ENCODE assay signal across 9 cellular contexts in the genomic region with DNA sequence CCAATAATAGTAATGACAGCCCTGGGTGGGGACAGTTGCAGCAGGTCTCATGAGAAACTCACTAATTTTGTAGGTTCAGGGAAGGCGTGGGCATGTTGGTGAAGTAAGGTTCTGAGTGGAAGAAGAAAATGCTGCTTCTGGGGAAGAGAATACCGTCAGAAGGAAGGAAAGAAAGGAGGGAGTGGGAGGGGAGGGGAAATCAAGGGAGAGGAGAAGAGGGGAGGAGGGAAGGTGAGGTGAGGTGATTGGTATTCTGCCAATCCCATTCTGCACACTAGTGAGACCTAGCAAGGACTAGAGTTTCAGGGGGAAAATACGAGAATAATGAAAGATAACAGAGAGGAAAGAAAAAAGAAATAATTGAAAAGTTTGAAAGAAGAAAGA. TPM values are rescaled to one million over a fixed set of nuclear protein-coding genes. Genes with fewer than 3 reads are reported as not detected.
DNase-seq lines count a peak whose midpoint lies in the region; ATAC-seq and TF ChIP-seq lines count a peak whose summit lies in the region.
"Had no signal": no experiment of that assay in that cellular context is flagged by ENCODE, and none has a peak within 500 bp of the region (broad histone marks: within the 10 kb centered on the region; RNA-seq: fewer than 3 reads in every experiment).

No MANE protein-coding gene starts in this region.

- TF ChIP-seq POLR2A in HCT116 (IDR thresholded peaks at IDR 0.05; ENCODE audit: borderline replicate concordance, extremely low read depth, insufficient read depth, insufficient read length) (no peak), lower leg skin (IDR thresholded peaks at IDR 0.05) (no peak)

- 14 to 29% methylated on average over 3 of the region's 3 CpGs for WGBS in lower leg skin, 2 donors
- 15% methylated on average over 3 of the region's 3 CpGs for WGBS in urinary bladder

- H3K4me1 ChIP-seq in HCT116 (ENCODE audit: control insufficient read depth in 1 of 2, insufficient read depth in 2 of 2, low read length in 2 of 2) (peaks cover 12 to 23% of the 10 kb centered on the region in 2 experiments), urinary bladder (ENCODE audit: insufficient read depth) (no peaks in the 10 kb centered on the region)

- H3K4me2 ChIP-seq in HCT116 (ENCODE audit: low read length): peak overlapping the region; percentile 97

- ATAC-seq in HCT116 (no peak), GM19397 (IDR thresholded peaks at IDR 0.05; ENCODE audit: unreplicated experiment) (no peak), GM18873 (IDR thresholded peaks at IDR 0.05; ENCODE audit: low FRiP score, unreplicated experiment) (no peak)

- POLR2A ChIA-PET in HCT116 (lab: Charles Lee): no interaction called here

- CTCF ChIA-PET in HCT116 (lab: Charles Lee): interaction anchor here (1.2 to 2.1 kb wide), 4 partner anchors 99 to 325 kb away, joined by 3 to 11 read pairs (median 4); partner anchors contain the start of gene ALDH9A1

- DNase-seq in ACHN (peak; percentile 13), HCT116 (ENCODE audit: low read depth, low spot score) (no peak), astrocyte of the cerebellum (ENCODE audit: low read depth) (no peak), lower leg skin (ENCODE audit: low spot score in 2 of 2) (no peak), HCEC 1CT (no peak)

- H3K27me3 ChIP-seq in HCT116 (ENCODE audit: insufficient read depth, low read length): peaks cover 11% of the 10 kb centered on the region

- H3K27ac ChIP-seq in HCT116 (ENCODE audit: low read depth, low read length) (peak overlapping the region; percentile 53), urinary bladder (ENCODE audit: low read depth) (no peak overlapping the region)

- no TSS peak for BruUV-seq in HCT116 (replicated peaks; lab: Mats Ljungman, UMichigan)

- TF ChIP-seq CTCF in HCT116 (IDR thresholded peaks at IDR 0.05 in 2 of 3, conservative IDR thresholded peaks at IDR 0.05 in 1 of 3; ENCODE audit: borderline replicate concordance in 1 of 3, insufficient read depth in 1 of 3, low read depth in 2 of 3, low read length in 2 of 3) (no peak), astrocyte of the cerebellum (IDR thresholded peaks at IDR 0.05; ENCODE audit: low read depth, low read length, missing control alignments) (no peak), lower leg skin (IDR thresholded peaks at IDR 0.05) (no peak)

- H3K9me2 ChIP-seq in HCT116 (ENCODE audit: insufficient read depth): no peaks in the 10 kb centered on the region

- H4K20me1 ChIP-seq in HCT116 (ENCODE audit: insufficient read depth): no peaks in the 10 kb centered on the region

- H3K36me3 ChIP-seq in HCT116 (ENCODE audit: control insufficient read depth in 1 of 2, insufficient read depth in 2 of 2, low read length in 2 of 2): no peaks in the 10 kb centered on the region
- H3K36me3 ChIP-seq in urinary bladder (ENCODE audit: insufficient read depth): no peaks in the 10 kb centered on the region

- intact Hi-C loops in HCT116 (cut with micrococcal nuclease) (loop anchor here (10.0 kb wide), 2 partner anchors 484 to 836 kb away; no protein-coding TSS in a partner anchor), lower leg skin (cut with DNase I; ENCODE audit: low total_unique reads) (loop anchor here (10.0 kb wide), 1 partner anchor 344 kb away; no protein-coding TSS in a partner anchor)

- no peaks in the 10 kb centered on the region for H3K9me3 ChIP-seq in HCT116 (ENCODE audit: control insufficient read depth in 1 of 2, insufficient read depth in 1 of 2, low read depth in 1 of 2, low read length in 2 of 2)

- H3K79me2 ChIP-seq in HCT116 (ENCODE audit: insufficient read depth, low read length): no peaks in the 10 kb centered on the region

- in situ Hi-C loops in ACHN (cut with HindIII; ENCODE audit: low pct_ligation_motif_present, low pct_unique_long_range_greater_than_20kb, low sequenced_read_pairs) (loop anchor here (25.0 kb wide), 1 partner anchor 186 kb away; no protein-coding TSS in a partner anchor), astrocyte of the cerebellum (cut with HindIII; ENCODE audit: low sequenced_read_pairs) (no loop called here)

- RAD21 ChIA-PET in HCT116 (lab: Charles Lee; ENCODE audit: low non-redundant PET in 1 of 2, low total read pairs in 2 of 2, uncharacterized antibody in 2 of 2, unreplicated experiment in 2 of 2): no interaction called here

- TF ChIP-seq RAD21 in HCT116 (IDR thresholded peaks at IDR 0.05; ENCODE audit: low read depth): no peak

- H2AFZ ChIP-seq in HCT116 (ENCODE audit: low read depth, low read length, poor library complexity, severe bottlenecking): peak overlapping the region; percentile 64

- H3K9ac ChIP-seq in HCT116 (ENCODE audit: low read length): peak overlapping the region; percentile 63

- H3K4me3 ChIP-seq in HCT116 (replicated peaks in 1 of 2; ENCODE audit: low read depth in 1 of 2, low read length in 2 of 2) (peak overlapping the region; percentile 57 to 61), astrocyte of the cerebellum (ENCODE audit: low read depth, low read length) (peak overlapping the region; percentile 56), lower leg skin (ENCODE audit: low read depth, poor library complexity, severe bottlenecking) (peak overlapping the region; percentile 19), urinary bladder (ENCODE audit: low read depth, low read length) (peak overlapping the region; percentile 43)

TF ChIP-seq in HCT116, 20 proteins besides CTCF, POLR2A, EP300 and RAD21:
- TF ChIP-seq ATF3 (IDR thresholded peaks at IDR 0.05) (no peak), ZFX (IDR thresholded peaks at IDR 0.05) (no peak), MAX (IDR thresholded peaks at IDR 0.05) (no peak), POLR2AphosphoS5 (IDR thresholded peaks at IDR 0.05; ENCODE audit: low read depth, low read length) (no peak), ELF1 (IDR thresholded peaks at IDR 0.05; ENCODE audit: borderline replicate concordance, low read depth) (no peak), ZNF274 (IDR thresholded peaks at IDR 0.05; ENCODE audit: low read depth, low read length) (no peak), FOSL1 (IDR thresholded peaks at IDR 0.05; ENCODE audit: low read depth) (no peak), JUND (IDR thresholded peaks at IDR 0.05) (no peak), YY1 (IDR thresholded peaks at IDR 0.05; ENCODE audit: extremely low read depth, insufficient replicate concordance, low read depth, low read length) (no peak), TCF7L2 (IDR thresholded peaks at IDR 0.05; ENCODE audit: borderline replicate concordance, extremely low read depth, insufficient read depth, insufficient read length) (no peak)
- TF ChIP-seq, protein P1, sequence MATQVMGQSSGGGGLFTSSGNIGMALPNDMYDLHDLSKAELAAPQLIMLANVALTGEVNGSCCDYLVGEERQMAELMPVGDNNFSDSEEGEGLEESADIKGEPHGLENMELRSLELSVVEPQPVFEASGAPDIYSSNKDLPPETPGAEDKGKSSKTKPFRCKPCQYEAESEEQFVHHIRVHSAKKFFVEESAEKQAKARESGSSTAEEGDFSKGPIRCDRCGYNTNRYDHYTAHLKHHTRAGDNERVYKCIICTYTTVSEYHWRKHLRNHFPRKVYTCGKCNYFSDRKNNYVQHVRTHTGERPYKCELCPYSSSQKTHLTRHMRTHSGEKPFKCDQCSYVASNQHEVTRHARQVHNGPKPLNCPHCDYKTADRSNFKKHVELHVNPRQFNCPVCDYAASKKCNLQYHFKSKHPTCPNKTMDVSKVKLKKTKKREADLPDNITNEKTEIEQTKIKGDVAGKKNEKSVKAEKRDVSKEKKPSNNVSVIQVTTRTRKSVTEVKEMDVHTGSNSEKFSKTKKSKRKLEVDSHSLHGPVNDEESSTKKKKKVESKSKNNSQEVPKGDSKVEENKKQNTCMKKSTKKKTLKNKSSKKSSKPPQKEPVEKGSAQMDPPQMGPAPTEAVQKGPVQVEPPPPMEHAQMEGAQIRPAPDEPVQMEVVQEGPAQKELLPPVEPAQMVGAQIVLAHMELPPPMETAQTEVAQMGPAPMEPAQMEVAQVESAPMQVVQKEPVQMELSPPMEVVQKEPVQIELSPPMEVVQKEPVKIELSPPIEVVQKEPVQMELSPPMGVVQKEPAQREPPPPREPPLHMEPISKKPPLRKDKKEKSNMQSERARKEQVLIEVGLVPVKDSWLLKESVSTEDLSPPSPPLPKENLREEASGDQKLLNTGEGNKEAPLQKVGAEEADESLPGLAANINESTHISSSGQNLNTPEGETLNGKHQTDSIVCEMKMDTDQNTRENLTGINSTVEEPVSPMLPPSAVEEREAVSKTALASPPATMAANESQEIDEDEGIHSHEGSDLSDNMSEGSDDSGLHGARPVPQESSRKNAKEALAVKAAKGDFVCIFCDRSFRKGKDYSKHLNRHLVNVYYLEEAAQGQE (IDR thresholded peaks at IDR 0.05; ENCODE audit: low read depth): no peak

RNA-seq across cellular contexts. Expression of gene MGST3, which starts 32.4 kb away (rescaled TPM):
- total RNA-seq in HCT116 (2021; ENCODE audit: unreplicated experiment) (93.7 TPM), lower leg skin (100 to 1,000 TPM in 2 of 4 donors, 10 to 100 TPM in 2; 65.8 to 154 (median 97.6) TPM), urinary bladder (166 TPM)
- polyA plus RNA-seq in HCT116 (2012): 99.3 and 101 TPM in 2 replicates
- 208 TPM for polyA plus RNA-seq in urinary bladder

RNA-seq across cellular contexts. Expression of gene LRRC52, which starts 54.9 kb away (rescaled TPM):
- total RNA-seq in HCT116 (2021; ENCODE audit: unreplicated experiment) (not detected), lower leg skin (not detected), urinary bladder (not detected)
- polyA plus RNA-seq in HCT116 (2012): not detected in 2 replicates
- not detected for polyA plus RNA-seq in urinary bladder
- total RNA-seq: myocyte had no signal
